ENCODE assay signal across 8 cellular contexts in genomic region chr13:99431927-99432636, GRCh38.
DNase-seq lines count a peak whose midpoint lies in the region; ATAC-seq and TF ChIP-seq lines count a peak whose summit lies in the region.

No MANE protein-coding gene starts in this region.

- peak overlapping the region; percentile 31 for H3K4me3 ChIP-seq in lower lobe of right lung

- peak; percentile 26 for ATAC-seq in GM18870 (IDR thresholded peaks at IDR 0.05; ENCODE audit: unreplicated experiment)
- ATAC-seq in HG02852 (IDR thresholded peaks at IDR 0.05; ENCODE audit: unreplicated experiment): peak; percentile 20
- ATAC-seq in T-cell (replicated peaks in 1 of 4): no peak
- ATAC-seq in lower lobe of right lung: no peak
- ATAC-seq in HG03521 (IDR thresholded peaks at IDR 0.05; ENCODE audit: unreplicated experiment): no peak

- no peak for TF ChIP-seq CTCF in lower lobe of right lung (IDR thresholded peaks at IDR 0.05)

- no peaks in the 10 kb centered on the region for H3K9me3 Mint-ChIP-seq in T-cell

- H3K4me1 Mint-ChIP-seq in T-cell: peaks cover 65 to 68% (median 66%) of the 10 kb centered on the region in 3 donors

- H3K27me3 ChIP-seq in lower lobe of right lung (ENCODE audit: low read depth): no peaks in the 10 kb centered on the region

- H3K36me3 ChIP-seq in lower lobe of right lung: no peaks in the 10 kb centered on the region

- peak overlapping the region; percentile 32 for H3K27ac ChIP-seq in lower lobe of right lung

- H3K9me3 ChIP-seq in lower lobe of right lung: no peaks in the 10 kb centered on the region

- no peaks in the 10 kb centered on the region for H3K36me3 Mint-ChIP-seq in T-cell

- CTCF ChIA-PET in T-cell (lab: Charles Lee): interaction anchor here (0.6 kb wide), 2 partner anchors 10 to 64 kb away, joined by 3 read pairs; no protein-coding TSS in a partner anchor

- peak overlapping the region; percentile 93 to 95 for H3K27ac Mint-ChIP-seq in T-cell

- no peak for DNase-seq in T-cell
- no peak for DNase-seq in lower lobe of right lung
- DNase-seq in GM19238 (ENCODE audit: insufficient read length, low spot score): no peak
- no peak for DNase-seq in foreskin melanocyte
- no peak for DNase-seq in cerebellum (ENCODE audit: low spot score)

- H3K4me3 Mint-ChIP-seq in T-cell: peak overlapping the region; percentile 73 to 84 (median 79)

- POLR2A ChIA-PET in T-cell (lab: Charles Lee): no interaction called here

- H3K4me1 ChIP-seq in lower lobe of right lung: peaks cover 23% of the 10 kb centered on the region

- H3K27me3 Mint-ChIP-seq in T-cell: no peaks in the 10 kb centered on the region

- intact Hi-C loops in lower lobe of right lung (cut with DNase I): no loop called here

Comparison
In these comparisons a context has a peak if more than half of its experiments do, and no peak if none do; other contexts are left out.
1. ATAC-seq: peak in GM18870 (single experiment) and HG02852 (single experiment); none in T-cell (0 of 4), lower lobe of right lung (0 of 2) and HG03521 (single experiment).